In genomic region chr9:137482094-137482781, GRCh38 we compare ENCODE assay signal across 1 cellular context.
TF ChIP-seq lines count a peak whose summit lies in the region.

No MANE protein-coding gene starts in this region.

TF ChIP-seq in H1, 55 proteins besides CTCF, POLR2A, EP300 and RAD21:
- TF ChIP-seq PHF8 (conservative IDR thresholded peaks at IDR 0.05; ENCODE audit: low read depth, low read length), result no peak
- no peak for TF ChIP-seq FOSL1 (IDR thresholded peaks at IDR 0.05; ENCODE audit: insufficient read depth, low read depth, low read length)
- no peak for TF ChIP-seq JUN (IDR thresholded peaks at IDR 0.05; ENCODE audit: low read depth, low read length)
- TF ChIP-seq POU5F1 (IDR thresholded peaks at IDR 0.05; ENCODE audit: low read depth, low read length), result no peak
- TF ChIP-seq SIRT6 (IDR thresholded peaks at IDR 0.05; ENCODE audit: low read length), result no peak
- no peak for TF ChIP-seq SRF (IDR thresholded peaks at IDR 0.05; ENCODE audit: low read depth, low read length)
- no peak for TF ChIP-seq EGR1 (IDR thresholded peaks at IDR 0.05; ENCODE audit: borderline replicate concordance, low read depth, low read length)
